18 cellular contexts compared by ENCODE assay signal in genomic region chr17:71985111-71986039, GRCh38.
DNase-seq lines count a peak whose midpoint lies in the region; ATAC-seq, FAIRE-seq and TF ChIP-seq lines count a peak whose summit lies in the region.
"Had no signal": no experiment of that assay in that cellular context is flagged by ENCODE, and none has a peak within 500 bp of the region (broad histone marks: within the 10 kb centered on the region; RNA-seq: fewer than 3 reads in every experiment).

No MANE protein-coding gene starts in this region.

- FAIRE-seq in urothelium cell line (lab: Jason Lieb, UNC) = peak; percentile 78
- FAIRE-seq: GM12892, GM18507 had no signal

- H3K9me3 ChIP-seq in RWPE2 (ENCODE audit: severe bottlenecking) (no peaks in the 10 kb centered on the region), mucosa of descending colon (no peaks in the 10 kb centered on the region)
- H3K9me3 ChIP-seq: BLaER1 treated with 17β-estradiol and CSF1 and Interleukin-3, amounts not matched to agents 10 nM and 100 nM had no signal

- ATAC-seq in RWPE2 (ENCODE audit: low read depth) = peak; percentile 77
- ATAC-seq in esophagus mucosa = peak; percentile 94
- peak; percentile 76 for ATAC-seq in mucosa of descending colon
- ATAC-seq: CD8-positive, alpha-beta T cell; HCT116; Right ventricle myocardium inferior had no signal

- H3K4me1 ChIP-seq in RWPE2 (ENCODE audit: insufficient read depth, poor library complexity, severe bottlenecking) = peaks cover 33% of the 10 kb centered on the region
- H3K4me1 ChIP-seq in mucosa of descending colon (ENCODE audit: low read depth) = no peaks in the 10 kb centered on the region

- H3K27ac ChIP-seq in RWPE2 (ENCODE audit: poor library complexity, severe bottlenecking) = peak overlapping the region; percentile 27
- H3K27ac ChIP-seq: BLaER1 treated with 17β-estradiol and CSF1 and Interleukin-3, amounts not matched to agents 10 nM and 100 nM had no signal

- H3K36me3 ChIP-seq in RWPE2 (ENCODE audit: low read depth) (no peaks in the 10 kb centered on the region), mucosa of descending colon (ENCODE audit: low read depth) (no peaks in the 10 kb centered on the region)
- H3K36me3 ChIP-seq: BLaER1 treated with 17β-estradiol and CSF1 and Interleukin-3, amounts not matched to agents 10 nM and 100 nM had no signal

- intact Hi-C loops in mucosa of descending colon (cut with DNase I, micrococcal nuclease) = no loop called here

- DNase-seq in RWPE2 (ENCODE audit: low spot score) (no peak), mucosa of descending colon (peak in 1 of 3 donors; percentile 28), urothelium cell line (ENCODE audit: low spot score) (no peak), NCI-H345 treated with DMSO at 0.1 percent for 48 hours (lab: John Stamatoyannopoulos, UW; ENCODE audit: unreplicated experiment) (no peak), occipital lobe (lab: John Stamatoyannopoulos, UW) (no peak), RPMI8226 (no peak)
- DNase-seq: CD8-positive, alpha-beta T cell; GOT3; NCI-H1105; NCI-H2081 treated with DMSO at 0.1 percent for 48 hours; NCI-H524; NCI-H82 had no signal

- H3K27me3 ChIP-seq in RWPE2 (ENCODE audit: insufficient read depth, poor library complexity, severe bottlenecking) = no peaks in the 10 kb centered on the region
- H3K27me3 ChIP-seq: BLaER1 treated with 17β-estradiol and CSF1 and Interleukin-3, amounts not matched to agents 10 nM and 100 nM had no signal

- H3K4me3 ChIP-seq in RWPE2 (ENCODE audit: severe bottlenecking) = no peak overlapping the region
- no peak overlapping the region for H3K4me3 ChIP-seq in mucosa of descending colon
- H3K4me3 ChIP-seq: BLaER1 treated with 17β-estradiol and CSF1 and Interleukin-3, amounts not matched to agents 10 nM and 100 nM had no signal

- TF ChIP-seq CTCF in RWPE2 (IDR thresholded peaks at IDR 0.05; ENCODE audit: poor library complexity, severe bottlenecking) (no peak), mucosa of descending colon (IDR thresholded peaks at IDR 0.05) (no peak)
